In genomic region chr16:87393680-87394055, GRCh38 we compare ENCODE assay signal across 8 cellular contexts. TPM values are rescaled to one million over a fixed set of nuclear protein-coding genes. Genes with fewer than 3 reads are reported as not detected.
DNase-seq lines count a peak whose midpoint lies in the region; ATAC-seq and TF ChIP-seq lines count a peak whose summit lies in the region.

No MANE protein-coding gene starts in this region.

- H3K27me3 ChIP-seq in right lobe of liver (no peaks in the 10 kb centered on the region), thyroid gland (no peaks in the 10 kb centered on the region)

- H3K4me3 Mint-ChIP-seq in activated CD8-positive, alpha-beta memory T cell treated with anti-CD3 and anti-CD28 coated beads, Interleukin-2, amount 10 ng/mL, durations not matched to agents 7 days and 5 days: peak overlapping the region; percentile 84

- intact Hi-C loops in right lobe of liver (cut with DNase I): no loop called here
- intact Hi-C loops in thyroid gland (cut with DNase I): loop anchor here (10.0 kb wide), 1 partner anchor 371 kb away; the partner anchor contains the start of gene KLHDC4
- intact Hi-C loops in left colon (cut with DNase I, micrococcal nuclease): loop anchor here (5.0 to 10.0 kb wide), 2 partner anchors 76 to 241 kb away; partner anchors contain the start of gene C16orf95 (in 1 of the 2)

- peak overlapping the region; percentile 92 for H3K27ac Mint-ChIP-seq in activated CD8-positive, alpha-beta memory T cell treated with anti-CD3 and anti-CD28 coated beads, Interleukin-2, amount 10 ng/mL, durations not matched to agents 7 days and 5 days

- peaks cover 39% of the 10 kb centered on the region for H3K4me1 Mint-ChIP-seq in activated CD8-positive, alpha-beta memory T cell treated with anti-CD3 and anti-CD28 coated beads, Interleukin-2, amount 10 ng/mL, durations not matched to agents 7 days and 5 days

- H3K9me3 Mint-ChIP-seq in activated CD8-positive, alpha-beta memory T cell treated with anti-CD3 and anti-CD28 coated beads, Interleukin-2, amount 10 ng/mL, durations not matched to agents 7 days and 5 days (ENCODE audit: low read depth): no peaks in the 10 kb centered on the region

- H3K9me3 ChIP-seq in right lobe of liver (no peaks in the 10 kb centered on the region), thyroid gland (no peaks in the 10 kb centered on the region)

- TF ChIP-seq CTCF in astrocyte of the spinal cord (IDR thresholded peaks at IDR 0.05; ENCODE audit: low read depth, low read length) (no peak), right lobe of liver (IDR thresholded peaks at IDR 0.05) (no peak), thyroid gland (IDR thresholded peaks at IDR 0.05) (no peak)

- no peak for TF ChIP-seq POLR2A in right lobe of liver (IDR thresholded peaks at IDR 0.05)
- TF ChIP-seq POLR2A in thyroid gland (IDR thresholded peaks at IDR 0.05): no peak

- no peak for ATAC-seq in activated CD8-positive, alpha-beta memory T cell treated with anti-CD3 and anti-CD28 coated beads, Interleukin-2, amount 10 ng/mL, durations not matched to agents 7 days and 5 days
- no peak for ATAC-seq in right lobe of liver
- no peak for ATAC-seq in left colon

- CTCF ChIA-PET in activated CD8-positive, alpha-beta memory T cell treated with anti-CD3 and anti-CD28 coated beads, Interleukin-2, amount 10 ng/mL, durations not matched to agents 7 days and 5 days (lab: Charles Lee): interaction anchor here (0.7 to 2.4 kb wide), 12 partner anchors 9 to 375 kb away, joined by 3 to 14 read pairs (median 5); partner anchors contain the start of genes C16orf95, FBXO31 and KLHDC4

- H3K36me3 ChIP-seq in right lobe of liver (peaks cover 0 to 2% (median under 1%) of the 10 kb centered on the region in 4 donors), thyroid gland (peaks cover under 1% of the 10 kb centered on the region in 2 donors)

- H3K27me3 Mint-ChIP-seq in activated CD8-positive, alpha-beta memory T cell treated with anti-CD3 and anti-CD28 coated beads, Interleukin-2, amount 10 ng/mL, durations not matched to agents 7 days and 5 days: no peaks in the 10 kb centered on the region

- in situ Hi-C loops in astrocyte of the spinal cord (cut with HindIII; ENCODE audit: low sequenced_read_pairs): no loop called here

- peaks cover 8% of the 10 kb centered on the region for H3K36me3 Mint-ChIP-seq in activated CD8-positive, alpha-beta memory T cell treated with anti-CD3 and anti-CD28 coated beads, Interleukin-2, amount 10 ng/mL, durations not matched to agents 7 days and 5 days

- 72% methylated on average over 6 of the region's 6 CpGs for WGBS in right lobe of liver (ENCODE audit: insufficient coverage, low coverage, low lambda C conversion rate, missing lambda C conversion rate)
- whole genome bisulfite sequencing in thyroid gland, 2 donors: 81 to 82% methylated on average over 6 of the region's 6 CpGs

- DNase-seq in activated CD8-positive, alpha-beta memory T cell treated with anti-CD3 and anti-CD28 coated beads, Interleukin-2, amount 10 ng/mL, durations not matched to agents 7 days and 5 days: no peak
- no peak for DNase-seq in activated CD8-positive, alpha-beta memory T cell treated with anti-CD3 and anti-CD28 coated beads, Interleukin-2, amount 50 U/mL, for 4 hours
- DNase-seq in astrocyte of the spinal cord (ENCODE audit: low read depth, low spot score) (no peak), right lobe of liver (peak in 1 of 3 donors; percentile 19), thyroid gland (no peak), cerebellar nuclear complex (lab: John Stamatoyannopoulos, UW) (no peak), left colon (no peak), DMS114 treated with DMSO at 0.1 percent for 48 hours (lab: John Stamatoyannopoulos, UW; ENCODE audit: unreplicated experiment) (no peak)

- H3K27ac ChIP-seq in right lobe of liver (peak overlapping the region; percentile 97 to 100 (median 100)), thyroid gland (peak overlapping the region; percentile 80 to 99 (median 97))

- peaks cover 0 to 42% (median 15%) of the 10 kb centered on the region in 4 donors for H3K4me1 ChIP-seq in right lobe of liver
- H3K4me1 ChIP-seq in thyroid gland: peaks cover 20 to 34% of the 10 kb centered on the region in 2 donors

- peak overlapping the region; percentile 84 for H3K4me3 ChIP-seq in astrocyte of the spinal cord (ENCODE audit: low read depth, low read length)
- peak overlapping the region; percentile 64 to 80 (median 65) for H3K4me3 ChIP-seq in right lobe of liver
- peak overlapping the region in 1 of 3 donors; percentile 58 for H3K4me3 ChIP-seq in thyroid gland (replicated peaks in 1 of 3)

RNA-seq across cellular contexts. Expression of gene MAP1LC3B, which starts 1.5 kb away (rescaled TPM):
- total RNA-seq in activated CD8-positive, alpha-beta memory T cell treated with anti-CD3 and anti-CD28 coated beads, Interleukin-2, amount 10 ng/mL, durations not matched to agents 7 days and 5 days: 10 to 100 TPM; 45.4 to 50.8 TPM
- 10 to 100 TPM; 16.5 to 48.8 (median 25.6) TPM for total RNA-seq in right lobe of liver
- total RNA-seq in thyroid gland: 10 to 100 TPM; 51.8 to 84.3 (median 67.3) TPM
- 10 to 100 TPM; 64.5 to 88.0 TPM for total RNA-seq in left colon

RNA-seq across cellular contexts. Expression of gene FBXO31, which starts 10.1 kb away (rescaled TPM):
- 10 to 100 TPM; 38.8 TPM for total RNA-seq in activated CD8-positive, alpha-beta memory T cell treated with anti-CD3 and anti-CD28 coated beads, Interleukin-2, amount 10 ng/mL, durations not matched to agents 7 days and 5 days
- total RNA-seq in right lobe of liver: 10 to 100 TPM; 20.6 to 56.9 (median 31.1) TPM
- 10 to 100 TPM; 23.8 to 62.5 (median 54.9) TPM for total RNA-seq in thyroid gland
- total RNA-seq in left colon: 10 to 100 TPM; 57.5 to 79.8 TPM

Comparison
In these comparisons a context has a peak if more than half of its experiments do, and no peak if none do; other contexts are left out.
1. intact Hi-C loops: an anchor here in thyroid gland (10.0 kb wide) and left colon (5.0 to 10.0 kb wide); none called in right lobe of liver.